ENCODE assay signal across 9 cellular contexts in genomic region chr1:210372931-210373627, GRCh38. TPM values are rescaled to one million over a fixed set of nuclear protein-coding genes. Genes with fewer than 3 reads are reported as not detected.
A peak's percentile ranks its signal among the peaks of the same experiment; 100 is the strongest.
DNase-seq lines count a peak whose midpoint lies in the region; ATAC-seq, FAIRE-seq and TF ChIP-seq lines count a peak whose summit lies in the region.
"Had no signal": no experiment of that assay in that cellular context is flagged by ENCODE, and none has a peak within 500 bp of the region (broad histone marks: within the 10 kb centered on the region; RNA-seq: fewer than 3 reads in every experiment).

No MANE protein-coding gene starts in this region.

- no peak overlapping the region for H3K9ac ChIP-seq in KMS-11
- H3K9ac ChIP-seq in GM12878 (ENCODE audit: control insufficient read depth, insufficient read depth, low read length), result no peak overlapping the region

- peaks cover 6% of the 10 kb centered on the region for H3K27me3 Mint-ChIP-seq in activated CD8-positive, alpha-beta memory T cell treated with anti-CD3 and anti-CD28 coated beads, Interleukin-2, amount 10 ng/mL, durations not matched to agents 7 days and 5 days
- H3K27me3 Mint-ChIP-seq in progenitor cell of endocrine pancreas, result no peaks in the 10 kb centered on the region

- intact Hi-C loops in GM12878 (cut with micrococcal nuclease; ENCODE audit: unreplicated experiment), result no loop called here

- no peaks in the 10 kb centered on the region for H3K79me2 ChIP-seq in KMS-11 (ENCODE audit: insufficient read depth, low read depth)
- H3K79me2 ChIP-seq in GM12878 (ENCODE audit: control insufficient read depth, insufficient read depth, low read length), result no peaks in the 10 kb centered on the region

- H4K20me1 ChIP-seq in KMS-11 (ENCODE audit: insufficient read depth), result no peaks in the 10 kb centered on the region
- H4K20me1 ChIP-seq in GM12878 (ENCODE audit: control insufficient read depth, insufficient read depth), result no peaks in the 10 kb centered on the region

- TF ChIP-seq POLR2A in GM12878 (IDR thresholded peaks at IDR 0.05; ENCODE audit: low read depth, low read length), result no peak
- TF ChIP-seq POLR2A in suprapubic skin (IDR thresholded peaks at IDR 0.05), result no peak

- H3K9me3 ChIP-seq in GM12878 (replicated peaks; ENCODE audit: control insufficient read depth, insufficient read depth, low read length) (no peaks in the 10 kb centered on the region), suprapubic skin (no peaks in the 10 kb centered on the region)

- CTCF ChIA-PET in activated CD8-positive, alpha-beta memory T cell treated with anti-CD3 and anti-CD28 coated beads, Interleukin-2, amount 10 ng/mL, durations not matched to agents 7 days and 5 days (lab: Charles Lee), result interaction anchor here (1.2 to 2.6 kb wide), 7 partner anchors 12 to 40 kb away, joined by 3 to 27 read pairs (median 12); no protein-coding TSS in a partner anchor
- CTCF ChIA-PET in GM12878 (lab: Yijun Ruan, JAX), result interaction anchor here (1.1 to 9.5 kb wide), 16 partner anchors 9 to 75 kb away, joined by 3 to 379 read pairs (median 22); partner anchors contain the start of gene HHAT

- FAIRE-seq in GM12878 (lab: Jason Lieb, UNC), result no peak

- no peak for DNase-seq in activated CD8-positive, alpha-beta memory T cell treated with anti-CD3 and anti-CD28 coated beads, Interleukin-2, amount 10 ng/mL, durations not matched to agents 7 days and 5 days
- DNase-seq in activated CD8-positive, alpha-beta memory T cell treated with anti-CD3 and anti-CD28 coated beads, Interleukin-2, amount 50 U/mL, for 48 hours, result no peak
- DNase-seq in GM12878 (ENCODE audit: low read depth, low spot score) (no peak), progenitor cell of endocrine pancreas (ENCODE audit: low spot score, unreplicated experiment) (no peak), suprapubic skin (ENCODE audit: low spot score in 2 of 2) (no peak)
- DNase-seq: effector memory CD4-positive, alpha-beta T cell had no signal

- ATAC-seq in activated CD8-positive, alpha-beta memory T cell treated with anti-CD3 and anti-CD28 coated beads, Interleukin-2, amount 10 ng/mL, durations not matched to agents 7 days and 5 days, result peak; percentile 24
- ATAC-seq in GM12878 (peak; percentile 16), HG02623 (IDR thresholded peaks at IDR 0.05; ENCODE audit: unreplicated experiment) (no peak), HG02938 (IDR thresholded peaks at IDR 0.05; ENCODE audit: unreplicated experiment) (no peak)

- H3K36me3 ChIP-seq in KMS-11 (ENCODE audit: insufficient read depth) (no peaks in the 10 kb centered on the region), GM12878 (ENCODE audit: control insufficient read depth in 2 of 2, insufficient read depth in 2 of 2, low read length in 1 of 2) (no peaks in the 10 kb centered on the region), suprapubic skin (no peaks in the 10 kb centered on the region)

- H3K4me3 ChIP-seq in KMS-11 (IDR thresholded peaks at IDR 0.05; ENCODE audit: insufficient read depth, low read depth, low read length) (no peak overlapping the region), GM12878 (no peak overlapping the region), suprapubic skin (no peak overlapping the region)

- POLR2A ChIA-PET in GM12878 (lab: Charles Lee), result interaction anchor here (1.1 to 9.5 kb wide), 8 partner anchors 9 to 40 kb away, joined by 3 to 224 read pairs (median 6); no protein-coding TSS in a partner anchor

- no peaks in the 10 kb centered on the region for H3K36me3 Mint-ChIP-seq in activated CD8-positive, alpha-beta memory T cell treated with anti-CD3 and anti-CD28 coated beads, Interleukin-2, amount 10 ng/mL, durations not matched to agents 7 days and 5 days
- H3K36me3 Mint-ChIP-seq in progenitor cell of endocrine pancreas (ENCODE audit: insufficient read depth), result peaks cover 1% of the 10 kb centered on the region

- TF ChIP-seq CTCF in KMS-11 (conservative IDR thresholded peaks at IDR 0.05; ENCODE audit: low read depth, low read length), result no peak
- TF ChIP-seq CTCF in GM12878 (IDR thresholded peaks at IDR 0.05 in 2 of 3, conservative IDR thresholded peaks at IDR 0.05 in 1 of 3; ENCODE audit: control insufficient read depth in 2 of 3, extremely low read depth in 1 of 3, insufficient read depth in 1 of 3, low read depth in 3 of 3, low read length in 3 of 3), result no peak
- TF ChIP-seq CTCF in progenitor cell of endocrine pancreas (IDR thresholded peaks at IDR 0.05; ENCODE audit: unreplicated experiment), result no peak
- TF ChIP-seq CTCF in suprapubic skin (IDR thresholded peaks at IDR 0.05), result no peak

- no TSS peak for BruUV-seq in GM12878 (replicated peaks; lab: Mats Ljungman, UMichigan)

- no peak overlapping the region for H3K4me3 Mint-ChIP-seq in activated CD8-positive, alpha-beta memory T cell treated with anti-CD3 and anti-CD28 coated beads, Interleukin-2, amount 10 ng/mL, durations not matched to agents 7 days and 5 days
- H3K4me3 Mint-ChIP-seq in progenitor cell of endocrine pancreas (ENCODE audit: low read depth), result no peak overlapping the region

- TF ChIP-seq RAD21 in GM12878 (IDR thresholded peaks at IDR 0.05; ENCODE audit: insufficient read depth, low read depth, low read length), result no peak

- TF ChIP-seq EP300 in GM12878 (IDR thresholded peaks at IDR 0.05; ENCODE audit: borderline replicate concordance in 1 of 2, control insufficient read depth in 1 of 2, low read depth in 2 of 2, low read length in 2 of 2), result no peak
- no peak for TF ChIP-seq EP300 in suprapubic skin (IDR thresholded peaks at IDR 0.05)

- peak overlapping the region; percentile 1 for H3K27ac Mint-ChIP-seq in activated CD8-positive, alpha-beta memory T cell treated with anti-CD3 and anti-CD28 coated beads, Interleukin-2, amount 10 ng/mL, durations not matched to agents 7 days and 5 days
- H3K27ac Mint-ChIP-seq in progenitor cell of endocrine pancreas, result peak overlapping the region; percentile 97

- H3K9me3 Mint-ChIP-seq in activated CD8-positive, alpha-beta memory T cell treated with anti-CD3 and anti-CD28 coated beads, Interleukin-2, amount 10 ng/mL, durations not matched to agents 7 days and 5 days (ENCODE audit: low read depth), result no peaks in the 10 kb centered on the region
- H3K9me3 Mint-ChIP-seq in progenitor cell of endocrine pancreas (ENCODE audit: low read depth), result no peaks in the 10 kb centered on the region

- H3K27me3 ChIP-seq in KMS-11 (ENCODE audit: insufficient read depth, low read depth) (no peaks in the 10 kb centered on the region), GM12878 (replicated peaks in 1 of 2; ENCODE audit: control insufficient read depth in 2 of 2, insufficient read depth in 2 of 2, low read length in 1 of 2) (no peaks in the 10 kb centered on the region), suprapubic skin (no peaks in the 10 kb centered on the region)

- 57% methylated on average over 6 of the region's 6 CpGs for WGBS in GM12878 (ENCODE audit: insufficient coverage, insufficient replicate concordance, low lambda C conversion rate, missing lambda C conversion rate)
- 89% methylated on average over 6 of the region's 6 CpGs for WGBS in suprapubic skin

- SMC1A ChIA-PET in GM12878 (lab: Charles Lee; ENCODE audit: uncharacterized antibody, unreplicated experiment), result interaction anchor here (1.2 to 15.0 kb wide), 10 partner anchors 7 to 229 kb away, joined by 3 to 683 read pairs (median 13); no protein-coding TSS in a partner anchor

- peaks cover 17% of the 10 kb centered on the region for H3K4me1 Mint-ChIP-seq in activated CD8-positive, alpha-beta memory T cell treated with anti-CD3 and anti-CD28 coated beads, Interleukin-2, amount 10 ng/mL, durations not matched to agents 7 days and 5 days
- peaks cover 30% of the 10 kb centered on the region for H3K4me1 Mint-ChIP-seq in progenitor cell of endocrine pancreas (ENCODE audit: low read depth)

- H3K4me2 ChIP-seq in KMS-11, result peak overlapping the region; percentile 32
- no peak overlapping the region for H3K4me2 ChIP-seq in GM12878 (ENCODE audit: control insufficient read depth, insufficient read depth)

- H3K27ac ChIP-seq in KMS-11, result peak overlapping the region; percentile 92
- no peak overlapping the region for H3K27ac ChIP-seq in GM12878 (ENCODE audit: control insufficient read depth, insufficient read depth)
- H3K27ac ChIP-seq in suprapubic skin, result no peak overlapping the region

- in situ Hi-C loops in GM12878 (cut with MboI), result no loop called here

- H3K4me1 ChIP-seq in KMS-11 (ENCODE audit: low read depth, poor library complexity, severe bottlenecking), result peaks cover 38% of the 10 kb centered on the region
- no peaks in the 10 kb centered on the region for H3K4me1 ChIP-seq in GM12878 (ENCODE audit: control insufficient read depth, insufficient read depth, low read length)
- peaks cover 6% of the 10 kb centered on the region for H3K4me1 ChIP-seq in suprapubic skin

- RAD21 ChIA-PET in GM12878 (lab: Charles Lee; ENCODE audit: unreplicated experiment), result interaction anchor here (1.1 to 9.2 kb wide), 10 partner anchors 12 to 233 kb away, joined by 3 to 415 read pairs (median 11); no protein-coding TSS in a partner anchor

- no peak overlapping the region for H2AFZ ChIP-seq in KMS-11 (ENCODE audit: low read depth)
- H2AFZ ChIP-seq in GM12878 (ENCODE audit: control insufficient read depth, low read depth, low read length), result no peak overlapping the region

RNA-seq across cellular contexts. Expression of gene HHAT, which starts 44.4 kb away (rescaled TPM):
- total RNA-seq in activated CD8-positive, alpha-beta memory T cell treated with anti-CD3 and anti-CD28 coated beads, Interleukin-2, amount 10 ng/mL, durations not matched to agents 7 days and 5 days, result under 1 TPM; 0.23 to 0.64 TPM
- total RNA-seq in GM12878 (2013; cell fraction: nucleolus; rRNA removed), result 165 and 172 TPM in 2 replicates
- 3.0 and 4.0 TPM in 2 replicates for total RNA-seq in GM12878 (2014; rRNA removed)
- 2.5 and 2.6 TPM in 2 replicates for total RNA-seq in GM12878 (2014; rRNA removed; fragmentation: Illumina TruSeq; extraction: Trizol)
- total RNA-seq in GM12878 (2021), result 2.4 and 2.6 TPM in 2 replicates
- 1.5 TPM for polyA plus RNA-seq in GM12878 (2011; ENCODE audit: low read depth)
- polyA plus RNA-seq in GM12878 (2011; rRNA removed), result 37.6 and 43.1 TPM in 2 replicates
- polyA plus RNA-seq in GM12878 (2011; cell fraction: cytosol; rRNA removed), result 74.3 and 78.1 TPM in 2 replicates
- 78.1 and 83.1 TPM in 2 replicates for polyA plus RNA-seq in GM12878 (2011; cell fraction: nucleus; rRNA removed)
- 1.7 and 2.7 TPM in 2 replicates for polyA plus RNA-seq in GM12878 (2012)
- polyA plus RNA-seq in GM12878 (2014; fragmentation: Illumina TruSeq; extraction: Trizol), result 2.2 and 3.2 TPM in 2 replicates
- polyA plus RNA-seq in GM12878 (2014; fragmentation: Nextera tagmentation; extraction: Ambion mirVana), result 1 to 10 TPM; 1.2 to 1.5 TPM
- polyA plus RNA-seq in GM12878 (2014; rRNA removed), result 2.1 and 2.6 TPM in 2 replicates
- 1 to 10 TPM; 3.0 to 3.9 TPM for polyA plus RNA-seq in GM12878 (2016; fragmentation: Nextera tagmentation; extraction: Ambion mirVana)
- 139 and 172 TPM in 2 replicates for polyA minus RNA-seq in GM12878 (2011; rRNA and poly(A)+ RNA removed)
- polyA minus RNA-seq in GM12878 (2011; cell fraction: cytosol; rRNA and poly(A)+ RNA removed), result 20.3 and 21.6 TPM in 2 replicates
- polyA minus RNA-seq in GM12878 (2011; cell fraction: nucleus; rRNA and poly(A)+ RNA removed), result 255 and 349 TPM in 2 replicates
- total RNA-seq in progenitor cell of endocrine pancreas, result 13.7 and 14.7 TPM in 2 replicates
- 10 to 100 TPM in 2 of 4 donors, 1 to 10 TPM in 2; 4.1 to 20.0 (median 9.3) TPM for total RNA-seq in suprapubic skin

Comparison
In these comparisons a context has a peak if more than half of its experiments do, and no peak if none do; other contexts are left out.
1. ATAC-seq: peak in activated CD8-positive, alpha-beta memory T cell treated with anti-CD3 and anti-CD28 coated beads, Interleukin-2, amount 10 ng/mL, durations not matched to agents 7 days and 5 days (single experiment) and GM12878 (single experiment); none in HG02623 (single experiment) and HG02938 (single experiment).